ENCODE assay signal across 1 cellular context in genomic region chr2:176832086-176832485, GRCh38.
TF ChIP-seq lines count a peak whose summit lies in the region.

No MANE protein-coding gene starts in this region.

TF ChIP-seq in SK-N-SH, 30 proteins besides CTCF, POLR2A, EP300 and RAD21 (continued from another document):
- TF ChIP-seq REST (IDR thresholded peaks at IDR 0.05; ENCODE audit: low read depth, low read length) (no peak), ZBTB33 (IDR thresholded peaks at IDR 0.05; ENCODE audit: borderline replicate concordance, low read depth) (no peak), YY1 (IDR thresholded peaks at IDR 0.05; ENCODE audit: low read depth) (no peak), IRF3 (IDR thresholded peaks at IDR 0.05; ENCODE audit: low read depth, low read length) (no peak)
